Comparison of ENCODE assay signal across 2 cellular contexts in the genomic region with DNA sequence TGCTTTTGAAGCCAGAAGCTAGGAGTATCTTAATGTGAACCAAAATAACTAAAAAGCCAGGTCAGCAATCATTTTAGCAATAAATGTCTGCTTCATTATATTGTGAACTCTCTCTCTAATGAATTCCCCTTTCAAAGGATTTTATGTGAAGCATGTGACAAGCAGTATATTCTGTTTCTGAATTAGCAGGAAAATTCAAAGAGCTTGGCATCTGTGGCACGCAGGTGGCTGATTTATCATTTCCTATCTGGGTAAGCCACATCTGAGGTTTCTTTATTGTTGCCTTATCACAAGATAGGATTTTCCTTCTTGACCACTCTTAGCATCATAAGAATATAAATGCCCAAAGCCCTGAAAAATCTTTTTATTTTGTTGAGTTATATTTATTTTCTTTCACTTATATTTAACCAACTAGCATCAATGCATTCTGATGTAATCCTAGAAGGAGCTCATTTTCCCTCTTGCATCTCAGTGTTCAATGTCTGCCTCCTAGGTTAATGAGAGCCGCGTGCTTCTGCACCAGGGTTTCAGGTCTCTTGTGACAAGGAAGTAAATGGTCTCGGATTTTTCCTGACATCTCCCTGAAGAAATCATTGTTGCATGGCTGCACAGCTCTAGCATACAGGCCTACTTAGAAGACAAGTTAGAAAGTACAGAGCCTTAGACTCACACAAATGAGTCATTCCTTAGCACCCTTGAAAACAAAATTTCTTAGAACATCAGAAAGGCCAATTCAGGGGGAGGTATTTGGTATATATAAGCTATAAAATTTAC.
TF ChIP-seq lines count a peak whose summit lies in the region.

No MANE protein-coding gene starts in this region.

TF ChIP-seq in SK-N-SH, 30 proteins besides CTCF, POLR2A, EP300 and RAD21 (continued from another document):
- TF ChIP-seq, protein P1, sequence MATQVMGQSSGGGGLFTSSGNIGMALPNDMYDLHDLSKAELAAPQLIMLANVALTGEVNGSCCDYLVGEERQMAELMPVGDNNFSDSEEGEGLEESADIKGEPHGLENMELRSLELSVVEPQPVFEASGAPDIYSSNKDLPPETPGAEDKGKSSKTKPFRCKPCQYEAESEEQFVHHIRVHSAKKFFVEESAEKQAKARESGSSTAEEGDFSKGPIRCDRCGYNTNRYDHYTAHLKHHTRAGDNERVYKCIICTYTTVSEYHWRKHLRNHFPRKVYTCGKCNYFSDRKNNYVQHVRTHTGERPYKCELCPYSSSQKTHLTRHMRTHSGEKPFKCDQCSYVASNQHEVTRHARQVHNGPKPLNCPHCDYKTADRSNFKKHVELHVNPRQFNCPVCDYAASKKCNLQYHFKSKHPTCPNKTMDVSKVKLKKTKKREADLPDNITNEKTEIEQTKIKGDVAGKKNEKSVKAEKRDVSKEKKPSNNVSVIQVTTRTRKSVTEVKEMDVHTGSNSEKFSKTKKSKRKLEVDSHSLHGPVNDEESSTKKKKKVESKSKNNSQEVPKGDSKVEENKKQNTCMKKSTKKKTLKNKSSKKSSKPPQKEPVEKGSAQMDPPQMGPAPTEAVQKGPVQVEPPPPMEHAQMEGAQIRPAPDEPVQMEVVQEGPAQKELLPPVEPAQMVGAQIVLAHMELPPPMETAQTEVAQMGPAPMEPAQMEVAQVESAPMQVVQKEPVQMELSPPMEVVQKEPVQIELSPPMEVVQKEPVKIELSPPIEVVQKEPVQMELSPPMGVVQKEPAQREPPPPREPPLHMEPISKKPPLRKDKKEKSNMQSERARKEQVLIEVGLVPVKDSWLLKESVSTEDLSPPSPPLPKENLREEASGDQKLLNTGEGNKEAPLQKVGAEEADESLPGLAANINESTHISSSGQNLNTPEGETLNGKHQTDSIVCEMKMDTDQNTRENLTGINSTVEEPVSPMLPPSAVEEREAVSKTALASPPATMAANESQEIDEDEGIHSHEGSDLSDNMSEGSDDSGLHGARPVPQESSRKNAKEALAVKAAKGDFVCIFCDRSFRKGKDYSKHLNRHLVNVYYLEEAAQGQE (IDR thresholded peaks at IDR 0.05; ENCODE audit: low read depth, low read length) = no peak
- TF ChIP-seq ELF1 (IDR thresholded peaks at IDR 0.05) (no peak), RCOR1 (IDR thresholded peaks at IDR 0.05; ENCODE audit: low read length) (no peak), CHD2 (IDR thresholded peaks at IDR 0.05; ENCODE audit: low read length, partially characterized antibody) (no peak), MEF2A (IDR thresholded peaks at IDR 0.05; ENCODE audit: borderline replicate concordance, low read depth) (no peak), TCF12 (IDR thresholded peaks at IDR 0.05) (no peak), POLR2AphosphoS5 (IDR thresholded peaks at IDR 0.05; ENCODE audit: low read depth, low read length) (no peak), EZH2phosphoT487 (IDR thresholded peaks at IDR 0.05; ENCODE audit: borderline replicate concordance, low read depth) (no peak), MXI1 (IDR thresholded peaks at IDR 0.05; ENCODE audit: low read depth, low read length) (no peak), FOSL2 (IDR thresholded peaks at IDR 0.05; ENCODE audit: borderline replicate concordance, low read depth) (no peak), FOXM1 (IDR thresholded peaks at IDR 0.05; ENCODE audit: low read depth) (no peak), SMC3 (IDR thresholded peaks at IDR 0.05; ENCODE audit: low read depth, low read length) (no peak), GATA2 (CRISPR knock-in tag; IDR thresholded peaks at IDR 0.05) (no peak), NRF1 (IDR thresholded peaks at IDR 0.05; ENCODE audit: low read depth, low read length) (no peak), TEAD4 (IDR thresholded peaks at IDR 0.05; ENCODE audit: borderline replicate concordance, insufficient read depth) (no peak)
- TF ChIP-seq, protein P2, sequence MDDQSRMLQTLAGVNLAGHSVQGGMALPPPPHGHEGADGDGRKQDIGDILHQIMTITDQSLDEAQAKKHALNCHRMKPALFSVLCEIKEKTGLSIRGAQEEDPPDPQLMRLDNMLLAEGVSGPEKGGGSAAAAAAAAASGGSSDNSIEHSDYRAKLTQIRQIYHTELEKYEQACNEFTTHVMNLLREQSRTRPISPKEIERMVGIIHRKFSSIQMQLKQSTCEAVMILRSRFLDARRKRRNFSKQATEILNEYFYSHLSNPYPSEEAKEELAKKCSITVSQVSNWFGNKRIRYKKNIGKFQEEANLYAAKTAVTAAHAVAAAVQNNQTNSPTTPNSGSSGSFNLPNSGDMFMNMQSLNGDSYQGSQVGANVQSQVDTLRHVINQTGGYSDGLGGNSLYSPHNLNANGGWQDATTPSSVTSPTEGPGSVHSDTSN (IDR thresholded peaks at IDR 0.05) = no peak
- TF ChIP-seq, protein P3, sequence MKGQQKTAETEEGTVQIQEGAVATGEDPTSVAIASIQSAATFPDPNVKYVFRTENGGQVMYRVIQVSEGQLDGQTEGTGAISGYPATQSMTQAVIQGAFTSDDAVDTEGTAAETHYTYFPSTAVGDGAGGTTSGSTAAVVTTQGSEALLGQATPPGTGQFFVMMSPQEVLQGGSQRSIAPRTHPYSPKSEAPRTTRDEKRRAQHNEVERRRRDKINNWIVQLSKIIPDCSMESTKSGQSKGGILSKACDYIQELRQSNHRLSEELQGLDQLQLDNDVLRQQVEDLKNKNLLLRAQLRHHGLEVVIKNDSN (IDR thresholded peaks at IDR 0.05; ENCODE audit: borderline replicate concordance, low read depth) = no peak
- TF ChIP-seq, protein P4, sequence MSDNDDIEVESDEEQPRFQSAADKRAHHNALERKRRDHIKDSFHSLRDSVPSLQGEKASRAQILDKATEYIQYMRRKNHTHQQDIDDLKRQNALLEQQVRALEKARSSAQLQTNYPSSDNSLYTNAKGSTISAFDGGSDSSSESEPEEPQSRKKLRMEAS (IDR thresholded peaks at IDR 0.05; ENCODE audit: low read depth) = no peak

TF ChIP-seq in SK-N-SH treated with all-trans-retinoic acid at 6 μM for 48 hours, 23 proteins besides CTCF, POLR2A, EP300 and RAD21 (continued from another document):
- TF ChIP-seq, protein P5, sequence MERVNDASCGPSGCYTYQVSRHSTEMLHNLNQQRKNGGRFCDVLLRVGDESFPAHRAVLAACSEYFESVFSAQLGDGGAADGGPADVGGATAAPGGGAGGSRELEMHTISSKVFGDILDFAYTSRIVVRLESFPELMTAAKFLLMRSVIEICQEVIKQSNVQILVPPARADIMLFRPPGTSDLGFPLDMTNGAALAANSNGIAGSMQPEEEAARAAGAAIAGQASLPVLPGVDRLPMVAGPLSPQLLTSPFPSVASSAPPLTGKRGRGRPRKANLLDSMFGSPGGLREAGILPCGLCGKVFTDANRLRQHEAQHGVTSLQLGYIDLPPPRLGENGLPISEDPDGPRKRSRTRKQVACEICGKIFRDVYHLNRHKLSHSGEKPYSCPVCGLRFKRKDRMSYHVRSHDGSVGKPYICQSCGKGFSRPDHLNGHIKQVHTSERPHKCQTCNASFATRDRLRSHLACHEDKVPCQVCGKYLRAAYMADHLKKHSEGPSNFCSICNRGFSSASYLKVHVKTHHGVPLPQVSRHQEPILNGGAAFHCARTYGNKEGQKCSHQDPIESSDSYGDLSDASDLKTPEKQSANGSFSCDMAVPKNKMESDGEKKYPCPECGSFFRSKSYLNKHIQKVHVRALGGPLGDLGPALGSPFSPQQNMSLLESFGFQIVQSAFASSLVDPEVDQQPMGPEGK (CRISPR knock-in tag; IDR thresholded peaks at IDR 0.05; ENCODE audit: borderline replicate concordance) = no peak
- TF ChIP-seq RARB (CRISPR knock-in tag; IDR thresholded peaks at IDR 0.05) = no peak
TF ChIP-seq in SK-N-SH treated with all-trans-retinoic acid at 6 μM for 48 hours: peak in this region for 0.
